In the genomic region with DNA sequence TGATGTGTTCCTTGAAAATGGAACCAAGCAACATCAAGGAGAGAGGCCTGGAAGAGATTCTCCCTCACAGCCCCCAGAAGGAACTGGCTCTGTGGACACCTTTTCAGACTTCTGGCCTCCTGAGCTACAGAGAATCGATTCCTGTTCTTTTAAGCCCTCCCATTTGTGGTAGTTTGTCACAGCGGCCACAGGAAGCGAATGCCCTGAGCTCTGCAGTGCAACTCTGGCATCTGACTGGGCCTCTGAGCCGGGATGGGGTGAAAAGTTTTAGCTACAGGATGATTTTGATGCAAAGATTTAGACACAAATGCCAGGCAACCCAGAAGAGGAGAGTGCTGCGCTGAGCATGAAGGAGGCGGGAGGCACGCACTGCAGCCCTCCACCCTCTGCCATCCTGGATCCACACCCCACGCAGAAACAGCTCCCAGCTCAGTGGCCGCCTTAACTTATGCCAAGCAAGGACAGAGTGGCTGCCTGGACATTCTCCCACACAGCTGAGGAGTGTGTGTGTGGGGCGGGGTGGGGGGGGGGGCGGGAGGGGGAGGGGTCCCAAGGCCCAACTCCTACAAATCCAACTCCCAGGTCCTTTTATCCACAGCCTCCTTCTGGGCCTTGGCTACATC, we compare ENCODE assay signal across 8 cellular contexts. TPM values are rescaled to one million over a fixed set of nuclear protein-coding genes. Genes with fewer than 3 reads are reported as not detected.
DNase-seq lines count a peak whose midpoint lies in the region; ATAC-seq and TF ChIP-seq lines count a peak whose summit lies in the region.

No MANE protein-coding gene starts in this region.

- no peaks in the 10 kb centered on the region for H3K9me3 Mint-ChIP-seq in activated T-cell treated with anti-CD3 and anti-CD28 coated beads, Interleukin-2, amount 50 U/mL, for 4 hours
- H3K9me3 Mint-ChIP-seq in activated T-cell treated with anti-CD3 and anti-CD28 coated beads, Interleukin-2, amount 50 U/mL, for 24 hours = no peaks in the 10 kb centered on the region
- H3K9me3 Mint-ChIP-seq in memory B cell = no peaks in the 10 kb centered on the region

- no peak overlapping the region for H3K27ac Mint-ChIP-seq in activated T-cell treated with anti-CD3 and anti-CD28 coated beads, Interleukin-2, amount 50 U/mL, for 24 hours
- H3K27ac Mint-ChIP-seq in memory B cell = peak overlapping the region; percentile 82

- ATAC-seq in activated T-cell treated with anti-CD3 and anti-CD28 coated beads, Interleukin-2, amount 50 U/mL, for 4 hours = no peak
- no peak for ATAC-seq in memory B cell (ENCODE audit: low read depth)
- no peak for ATAC-seq in thoracic aorta (ENCODE audit: insufficient number of reproducible peaks, low FRiP score, low read depth)
- no peak for ATAC-seq in HG02870 (IDR thresholded peaks at IDR 0.05; ENCODE audit: unreplicated experiment)

- peaks cover 11% of the 10 kb centered on the region for H3K4me1 Mint-ChIP-seq in activated T-cell treated with anti-CD3 and anti-CD28 coated beads, Interleukin-2, amount 50 U/mL, for 4 hours (ENCODE audit: low read depth)
- H3K4me1 Mint-ChIP-seq in activated T-cell treated with anti-CD3 and anti-CD28 coated beads, Interleukin-2, amount 50 U/mL, for 24 hours (ENCODE audit: low read depth) = peaks cover 13% of the 10 kb centered on the region
- peaks cover 9% of the 10 kb centered on the region for H3K4me1 Mint-ChIP-seq in memory B cell

- H3K4me3 Mint-ChIP-seq in activated T-cell treated with anti-CD3 and anti-CD28 coated beads, Interleukin-2, amount 50 U/mL, for 4 hours = peak overlapping the region; percentile 61
- no peak overlapping the region for H3K4me3 Mint-ChIP-seq in activated T-cell treated with anti-CD3 and anti-CD28 coated beads, Interleukin-2, amount 50 U/mL, for 24 hours
- H3K4me3 Mint-ChIP-seq in memory B cell = peak overlapping the region; percentile 88

- H3K36me3 ChIP-seq in thoracic aorta = peaks cover 3% of the 10 kb centered on the region

- H3K4me3 ChIP-seq in astrocyte of the cerebellum (ENCODE audit: low read depth, low read length) (peak overlapping the region; percentile 89), thoracic aorta (peak overlapping the region; percentile 94)

- no peaks in the 10 kb centered on the region for H3K36me3 Mint-ChIP-seq in activated T-cell treated with anti-CD3 and anti-CD28 coated beads, Interleukin-2, amount 50 U/mL, for 4 hours (ENCODE audit: insufficient read depth)
- H3K36me3 Mint-ChIP-seq in activated T-cell treated with anti-CD3 and anti-CD28 coated beads, Interleukin-2, amount 50 U/mL, for 24 hours (ENCODE audit: low read depth) = no peaks in the 10 kb centered on the region
- no peaks in the 10 kb centered on the region for H3K36me3 Mint-ChIP-seq in memory B cell

- peak overlapping the region; percentile 95 to 97 for H3K27ac ChIP-seq in thoracic aorta

- no peaks in the 10 kb centered on the region for H3K9me3 ChIP-seq in thoracic aorta

- H3K27me3 Mint-ChIP-seq in activated T-cell treated with anti-CD3 and anti-CD28 coated beads, Interleukin-2, amount 50 U/mL, for 4 hours (ENCODE audit: low read depth) = peaks cover 10% of the 10 kb centered on the region
- peaks cover 22% of the 10 kb centered on the region for H3K27me3 Mint-ChIP-seq in activated T-cell treated with anti-CD3 and anti-CD28 coated beads, Interleukin-2, amount 50 U/mL, for 24 hours
- H3K27me3 Mint-ChIP-seq in memory B cell = peaks cover 4% of the 10 kb centered on the region

- no peak for DNase-seq in activated T-cell treated with anti-CD3 and anti-CD28 coated beads, Interleukin-2, amount 50 U/mL, for 4 hours
- DNase-seq in activated T-cell treated with anti-CD3 and anti-CD28 coated beads, Interleukin-2, amount 50 U/mL, for 24 hours = no peak
- DNase-seq in astrocyte of the cerebellum (ENCODE audit: low read depth) = no peak
- DNase-seq in memory B cell (ENCODE audit: low spot score in 2 of 2) = no peak
- no peak for DNase-seq in thoracic aorta (ENCODE audit: low spot score)
- no peak for DNase-seq in NCI-H146 treated with DMSO at 0.1 percent for 48 hours (lab: John Stamatoyannopoulos, UW; ENCODE audit: unreplicated experiment)
- DNase-seq in NCI-H1105 (lab: John Stamatoyannopoulos, UW) = no peak

- in situ Hi-C loops in astrocyte of the cerebellum (cut with HindIII; ENCODE audit: low sequenced_read_pairs) = no loop called here

- TF ChIP-seq CTCF in astrocyte of the cerebellum (IDR thresholded peaks at IDR 0.05; ENCODE audit: low read depth, low read length, missing control alignments) (no peak), thoracic aorta (IDR thresholded peaks at IDR 0.05) (no peak)

- no peaks in the 10 kb centered on the region for H3K27me3 ChIP-seq in thoracic aorta (replicated peaks; ENCODE audit: insufficient read depth)

- peaks cover 41 to 78% of the 10 kb centered on the region in 2 donors for H3K4me1 ChIP-seq in thoracic aorta (ENCODE audit: control insufficient read depth in 1 of 2, low read depth in 2 of 2)

RNA-seq across cellular contexts. Expression of a gene that starts 2.2 kb away (rescaled TPM):
- 1 to 10 TPM in 1 of 3 donors, under 1 TPM in 2; 0.63 to 1.0 (median 0.81) TPM for total RNA-seq in activated T-cell treated with anti-CD3 and anti-CD28 coated beads, Interleukin-2, amount 50 U/mL, for 4 hours
- total RNA-seq in thoracic aorta = 100 to 1,000 TPM; 475 to 619 TPM

RNA-seq across cellular contexts. Expression of a gene that starts 20.0 kb away (rescaled TPM):
- total RNA-seq in activated T-cell treated with anti-CD3 and anti-CD28 coated beads, Interleukin-2, amount 50 U/mL, for 4 hours = not detected
- total RNA-seq in thoracic aorta = 10 to 100 TPM in 1 of 2 donors, 1 to 10 TPM in 1; 6.8 to 13.0 TPM

RNA-seq across cellular contexts. Expression of a gene that starts 56.7 kb away (rescaled TPM):
- total RNA-seq in activated T-cell treated with anti-CD3 and anti-CD28 coated beads, Interleukin-2, amount 50 U/mL, for 4 hours = 10 to 100 TPM; 14.5 to 32.1 (median 29.9) TPM
- total RNA-seq in thoracic aorta = 100 to 1,000 TPM; 205 to 308 TPM

Comparison
In these comparisons a context has a peak if more than half of its experiments do, and no peak if none do; other contexts are left out.
1. RNA of a gene that starts 2.2 kb away (total RNA-seq): 475 to 619 TPM in thoracic aorta; 0.63 to 1.0 TPM in activated T-cell treated with anti-CD3 and anti-CD28 coated beads, Interleukin-2, amount 50 U/mL, for 4 hours; every median in the first group is over 100 times any median in the second.
2. RNA of a gene that starts 20.0 kb away (total RNA-seq): 6.8 to 13.0 TPM in thoracic aorta; not detected in activated T-cell treated with anti-CD3 and anti-CD28 coated beads, Interleukin-2, amount 50 U/mL, for 4 hours; every median in the first group is over 4 times any median in the second.
3. RNA of a gene that starts 56.7 kb away (total RNA-seq): 205 to 308 TPM in thoracic aorta; 14.5 to 32.1 TPM in activated T-cell treated with anti-CD3 and anti-CD28 coated beads, Interleukin-2, amount 50 U/mL, for 4 hours; every median in the first group is over 4 times any median in the second.